In genomic region chr5:112876362-112876761, GRCh38 we compare ENCODE assay signal across 16 cellular contexts.
"Had no signal": no experiment of that assay in that cellular context is flagged by ENCODE, and none has a peak within 500 bp of the region (broad histone marks: within the 10 kb centered on the region; RNA-seq: fewer than 3 reads in every experiment).

No MANE protein-coding gene starts in this region.

- ATAC-seq: heart left ventricle; stimulated activated naive CD8-positive, alpha-beta T cell treated with anti-CD3 and anti-CD28 coated beads, Interleukin-15, Interleukin-2, amounts not matched to agents 100 U/mL and 50 U/mL, for 24 hours had no signal

- H3K27me3 Mint-ChIP-seq: activated B cell treated with CpG ODN at 0.5 μM for 24 hours; activated CD4-positive, alpha-beta T cell treated with anti-CD3 and anti-CD28 coated beads, Interleukin-2, amount 10 ng/mL, durations not matched to agents 24 days and 14 days; dendritic cell treated with granulocyte-macrophage colony-stimulating factor and Interleukin-4, amounts not matched to agents 40 ng/mL and 50 ng/mL, for 4 days had no signal

- FAIRE-seq: kidney had no signal

- H3K4me1 ChIP-seq: upper lobe of left lung had no signal

- H3K4me3 ChIP-seq: adrenal gland, heart left ventricle, left ventricle myocardium inferior, ovary, upper lobe of left lung had no signal

- H3K27ac ChIP-seq: adrenal gland, heart left ventricle, left ventricle myocardium inferior, ovary, upper lobe of left lung had no signal

- H3K36me3 ChIP-seq: ovary had no signal

- H3K4me2 ChIP-seq: SK-N-SH had no signal

- H3K9me3 Mint-ChIP-seq: activated B cell treated with CpG ODN at 0.5 μM for 24 hours; activated CD4-positive, alpha-beta T cell treated with anti-CD3 and anti-CD28 coated beads, Interleukin-2, amount 10 ng/mL, durations not matched to agents 24 days and 14 days; dendritic cell treated with granulocyte-macrophage colony-stimulating factor and Interleukin-4, amounts not matched to agents 40 ng/mL and 50 ng/mL, for 4 days; neural crest cell had no signal

- H3K4me1 Mint-ChIP-seq: neural crest cell had no signal

- H3K27me3 ChIP-seq: adrenal gland, heart left ventricle, ovary, upper lobe of left lung had no signal

- H3K4me3 Mint-ChIP-seq: activated B cell treated with CpG ODN at 0.5 μM for 24 hours; activated CD4-positive, alpha-beta T cell treated with anti-CD3 and anti-CD28 coated beads, Interleukin-2, amount 10 ng/mL, durations not matched to agents 24 days and 14 days; dendritic cell treated with granulocyte-macrophage colony-stimulating factor and Interleukin-4, amounts not matched to agents 40 ng/mL and 50 ng/mL, for 4 days; neural crest cell had no signal

- DNase-seq: activated B cell treated with CpG ODN at 0.5 μM for 24 hours; activated CD4-positive, alpha-beta T cell treated with anti-CD3 and anti-CD28 coated beads, Interleukin-2, amount 10 ng/mL, durations not matched to agents 24 days and 14 days; activated T-cell treated with anti-CD3 and anti-CD28 coated beads, Interleukin-2, amount 50 U/mL, for 48 hours; adrenal gland; cerebellar nuclear complex; heart left ventricle; kidney; left ventricle myocardium inferior; ovary; SK-N-SH; stimulated activated CD4-positive, alpha-beta T cell treated with anti-CD3 and anti-CD28 coated beads, Interleukin-4, amount 100 ng/mL, for 1 hour; stimulated activated CD8-positive, alpha-beta memory T cell treated with anti-CD3 and anti-CD28 coated beads, Interleukin-4, amount 100 ng/mL, for 48 hours; stimulated activated naive CD8-positive, alpha-beta T cell treated with anti-CD3 and anti-CD28 coated beads, Interleukin-15, Interleukin-2, amounts not matched to agents 100 U/mL and 50 U/mL, for 24 hours had no signal

- H3K9ac ChIP-seq: SK-N-SH had no signal

- H3K9me3 ChIP-seq: adrenal gland, heart left ventricle, left ventricle myocardium inferior, ovary, SK-N-SH, upper lobe of left lung had no signal

- H3K27ac Mint-ChIP-seq: activated B cell treated with CpG ODN at 0.5 μM for 24 hours; activated CD4-positive, alpha-beta T cell treated with anti-CD3 and anti-CD28 coated beads, Interleukin-2, amount 10 ng/mL, durations not matched to agents 24 days and 14 days; dendritic cell treated with granulocyte-macrophage colony-stimulating factor and Interleukin-4, amounts not matched to agents 40 ng/mL and 50 ng/mL, for 4 days had no signal
